1 cellular context compared by ENCODE assay signal in the genomic region with DNA sequence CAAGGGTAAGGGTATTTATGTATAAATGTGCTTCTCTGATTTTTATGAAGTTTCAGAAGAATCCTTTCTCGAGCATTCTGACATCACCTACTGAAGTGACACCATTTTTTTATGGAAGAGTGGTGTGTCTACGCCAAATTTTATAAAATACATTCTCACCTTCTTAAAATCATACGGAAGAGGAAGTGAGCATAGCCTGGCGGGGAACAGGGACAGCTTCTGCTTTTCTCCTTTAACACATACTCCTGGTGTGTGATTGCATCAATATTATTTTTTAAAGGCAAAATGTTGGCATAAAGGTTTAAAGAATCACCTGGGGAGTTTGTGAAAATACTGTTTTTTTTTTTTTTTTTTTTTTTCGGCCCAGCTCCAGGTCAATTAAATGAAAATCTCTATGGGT.
TF ChIP-seq lines count a peak whose summit lies in the region.

No MANE protein-coding gene starts in this region.

TF ChIP-seq in GM23338, 12 proteins besides CTCF, POLR2A, EP300 and RAD21 (continued from another document):
- TF ChIP-seq, protein P1, sequence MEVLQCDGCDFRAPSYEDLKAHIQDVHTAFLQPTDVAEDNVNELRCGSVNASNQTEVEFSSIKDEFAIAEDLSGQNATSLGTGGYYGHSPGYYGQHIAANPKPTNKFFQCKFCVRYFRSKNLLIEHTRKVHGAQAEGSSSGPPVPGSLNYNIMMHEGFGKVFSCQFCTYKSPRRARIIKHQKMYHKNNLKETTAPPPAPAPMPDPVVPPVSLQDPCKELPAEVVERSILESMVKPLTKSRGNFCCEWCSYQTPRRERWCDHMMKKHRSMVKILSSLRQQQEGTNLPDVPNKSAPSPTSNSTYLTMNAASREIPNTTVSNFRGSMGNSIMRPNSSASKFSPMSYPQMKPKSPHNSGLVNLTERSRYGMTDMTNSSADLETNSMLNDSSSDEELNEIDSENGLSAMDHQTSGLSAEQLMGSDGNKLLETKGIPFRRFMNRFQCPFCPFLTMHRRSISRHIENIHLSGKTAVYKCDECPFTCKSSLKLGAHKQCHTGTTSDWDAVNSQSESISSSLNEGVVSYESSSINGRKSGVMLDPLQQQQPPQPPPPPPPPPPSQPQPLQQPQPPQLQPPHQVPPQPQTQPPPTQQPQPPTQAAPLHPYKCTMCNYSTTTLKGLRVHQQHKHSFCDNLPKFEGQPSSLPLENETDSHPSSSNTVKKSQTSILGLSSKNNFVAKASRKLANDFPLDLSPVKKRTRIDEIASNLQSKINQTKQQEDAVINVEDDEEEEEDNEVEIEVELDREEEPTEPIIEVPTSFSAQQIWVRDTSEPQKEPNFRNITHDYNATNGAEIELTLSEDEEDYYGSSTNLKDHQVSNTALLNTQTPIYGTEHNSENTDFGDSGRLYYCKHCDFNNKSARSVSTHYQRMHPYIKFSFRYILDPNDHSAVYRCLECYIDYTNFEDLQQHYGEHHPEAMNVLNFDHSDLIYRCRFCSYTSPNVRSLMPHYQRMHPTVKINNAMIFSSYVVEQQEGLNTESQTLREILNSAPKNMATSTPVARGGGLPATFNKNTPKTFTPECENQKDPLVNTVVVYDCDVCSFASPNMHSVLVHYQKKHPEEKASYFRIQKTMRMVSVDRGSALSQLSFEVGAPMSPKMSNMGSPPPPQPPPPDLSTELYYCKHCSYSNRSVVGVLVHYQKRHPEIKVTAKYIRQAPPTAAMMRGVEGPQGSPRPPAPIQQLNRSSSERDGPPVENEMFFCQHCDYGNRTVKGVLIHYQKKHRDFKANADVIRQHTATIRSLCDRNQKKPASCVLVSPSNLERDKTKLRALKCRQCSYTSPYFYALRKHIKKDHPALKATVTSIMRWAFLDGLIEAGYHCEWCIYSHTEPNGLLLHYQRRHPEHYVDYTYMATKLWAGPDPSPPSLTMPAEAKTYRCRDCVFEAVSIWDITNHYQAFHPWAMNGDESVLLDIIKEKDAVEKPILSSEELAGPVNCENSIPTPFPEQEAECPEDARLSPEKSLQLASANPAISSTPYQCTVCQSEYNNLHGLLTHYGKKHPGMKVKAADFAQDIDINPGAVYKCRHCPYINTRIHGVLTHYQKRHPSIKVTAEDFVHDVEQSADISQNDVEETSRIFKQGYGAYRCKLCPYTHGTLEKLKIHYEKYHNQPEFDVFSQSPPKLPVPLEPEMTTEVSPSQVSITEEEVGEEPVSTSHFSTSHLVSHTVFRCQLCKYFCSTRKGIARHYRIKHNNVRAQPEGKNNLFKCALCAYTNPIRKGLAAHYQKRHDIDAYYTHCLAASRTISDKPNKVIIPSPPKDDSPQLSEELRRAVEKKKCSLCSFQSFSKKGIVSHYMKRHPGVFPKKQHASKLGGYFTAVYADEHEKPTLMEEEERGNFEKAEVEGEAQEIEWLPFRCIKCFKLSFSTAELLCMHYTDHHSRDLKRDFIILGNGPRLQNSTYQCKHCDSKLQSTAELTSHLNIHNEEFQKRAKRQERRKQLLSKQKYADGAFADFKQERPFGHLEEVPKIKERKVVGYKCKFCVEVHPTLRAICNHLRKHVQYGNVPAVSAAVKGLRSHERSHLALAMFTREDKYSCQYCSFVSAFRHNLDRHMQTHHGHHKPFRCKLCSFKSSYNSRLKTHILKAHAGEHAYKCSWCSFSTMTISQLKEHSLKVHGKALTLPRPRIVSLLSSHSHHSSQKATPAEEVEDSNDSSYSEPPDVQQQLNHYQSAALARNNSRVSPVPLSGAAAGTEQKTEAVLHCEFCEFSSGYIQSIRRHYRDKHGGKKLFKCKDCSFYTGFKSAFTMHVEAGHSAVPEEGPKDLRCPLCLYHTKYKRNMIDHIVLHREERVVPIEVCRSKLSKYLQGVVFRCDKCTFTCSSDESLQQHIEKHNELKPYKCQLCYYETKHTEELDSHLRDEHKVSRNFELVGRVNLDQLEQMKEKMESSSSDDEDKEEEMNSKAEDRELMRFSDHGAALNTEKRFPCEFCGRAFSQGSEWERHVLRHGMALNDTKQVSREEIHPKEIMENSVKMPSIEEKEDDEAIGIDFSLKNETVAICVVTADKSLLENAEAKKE (CRISPR knock-in tag; IDR thresholded peaks at IDR 0.05): no peak
